Comparison of ENCODE assay signal across 20 cellular contexts in the genomic region with DNA sequence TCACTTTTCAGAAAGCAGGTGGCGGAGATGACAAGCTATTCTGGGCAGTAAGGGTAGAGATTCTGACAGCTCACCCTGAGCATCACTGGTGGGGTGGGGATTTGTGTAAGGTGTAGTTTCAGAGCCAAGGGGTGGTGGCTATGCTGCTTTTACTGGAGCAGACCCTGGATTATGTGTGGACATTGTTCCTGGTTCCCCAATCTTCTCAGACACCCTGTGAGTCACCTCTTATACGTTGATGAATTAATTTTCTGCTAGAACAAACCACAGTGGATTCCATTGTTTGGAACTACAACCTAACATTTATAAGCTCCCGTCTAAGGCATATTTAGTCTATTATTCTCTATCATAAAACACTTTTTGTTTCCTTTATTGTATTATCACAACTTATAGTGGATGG.
DNase-seq lines count a peak whose midpoint lies in the region; ATAC-seq, FAIRE-seq and TF ChIP-seq lines count a peak whose summit lies in the region.
"Had no signal": no experiment of that assay in that cellular context is flagged by ENCODE, and none has a peak within 500 bp of the region (broad histone marks: within the 10 kb centered on the region; RNA-seq: fewer than 3 reads in every experiment).

No MANE protein-coding gene starts in this region.

- H3K27me3 ChIP-seq in cardiac muscle cell (no peaks in the 10 kb centered on the region), heart left ventricle (no peaks in the 10 kb centered on the region), astrocyte (ENCODE audit: insufficient read depth, low read length) (no peaks in the 10 kb centered on the region), gastroesophageal sphincter (no peaks in the 10 kb centered on the region)

- TF ChIP-seq EP300 in gastroesophageal sphincter (IDR thresholded peaks at IDR 0.05): no peak

- H3K9me3 ChIP-seq in cardiac muscle cell (ENCODE audit: low read depth): no peaks in the 10 kb centered on the region
- H3K9me3 ChIP-seq in heart left ventricle: no peaks in the 10 kb centered on the region
- no peaks in the 10 kb centered on the region for H3K9me3 ChIP-seq in astrocyte (ENCODE audit: insufficient read depth, low read depth, low read length)
- H3K9me3 ChIP-seq in gastroesophageal sphincter: no peaks in the 10 kb centered on the region

- intact Hi-C loops in heart left ventricle (cut with DNase I): no loop called here

- peak; percentile 54 for FAIRE-seq in astrocyte (lab: Jason Lieb, UNC)
- FAIRE-seq: D721Med, GM19239 had no signal

- TF ChIP-seq CTCF in cardiac muscle cell (IDR thresholded peaks at IDR 0.05; ENCODE audit: low read depth, low read length) (no peak), heart left ventricle (IDR thresholded peaks at IDR 0.05) (no peak), astrocyte (IDR thresholded peaks at IDR 0.05; ENCODE audit: insufficient read depth, low read depth, low read length) (no peak), gastroesophageal sphincter (IDR thresholded peaks at IDR 0.05) (no peak)

- DNase-seq in cardiac muscle cell (ENCODE audit: low read depth in 1 of 2, low spot score in 1 of 2) (peak in 1 of 2 donors; percentile 14), heart left ventricle (no peak), astrocyte (ENCODE audit: low read depth) (peak; percentile 74), kidney tubule cell (ENCODE audit: low spot score) (peak; percentile 25), hepatic stellate cell (ENCODE audit: low spot score) (no peak)
- DNase-seq in activated CD4-positive, alpha-beta T cell treated with anti-CD3 and anti-CD28 coated beads, Interleukin-2, amount 50 U/mL, for 48 hours: no peak
- DNase-seq: 8988T, Karpas-422, NCI-H1105, NCI-H1436 treated with DMSO at 0.1 percent for 48 hours, NCI-H187 treated with DMSO at 0.1 percent for 48 hours, NCI-H2107, NCI-H446 treated with DMSO at 0.1 percent for 48 hours, NCI-H526, SHP77 had no signal

- H3K4me3 ChIP-seq in cardiac muscle cell (no peak overlapping the region), heart left ventricle (no peak overlapping the region), astrocyte (ENCODE audit: insufficient read depth, low read depth, low read length) (no peak overlapping the region), gastroesophageal sphincter (no peak overlapping the region)

- 82 to 83% (median 82%) methylated on average over 3 of the region's 3 CpGs for WGBS in heart left ventricle, 4 donors
- WGBS in gastroesophageal sphincter (ENCODE audit: low coverage in 1 of 2), 2 donors: 50 to 65% methylated on average over 2 to 3 of the region's 3 CpGs

- no peaks in the 10 kb centered on the region for H3K9me3 Mint-ChIP-seq in astrocyte (ENCODE audit: unreplicated experiment)

- H3K27ac Mint-ChIP-seq in astrocyte (ENCODE audit: unreplicated experiment): no peak overlapping the region

- ATAC-seq in heart left ventricle (no peak), gastroesophageal sphincter (no peak)

- H3K9ac ChIP-seq in astrocyte (ENCODE audit: low read length): no peak overlapping the region

- H3K4me2 ChIP-seq in astrocyte (ENCODE audit: low read length): no peak overlapping the region

- H3K36me3 Mint-ChIP-seq in astrocyte (ENCODE audit: low read depth, unreplicated experiment): no peaks in the 10 kb centered on the region

- H3K27me3 Mint-ChIP-seq in astrocyte (ENCODE audit: low read depth, unreplicated experiment): peaks cover 4% of the 10 kb centered on the region

- no peaks in the 10 kb centered on the region for H4K20me1 ChIP-seq in astrocyte (ENCODE audit: insufficient read depth, low read length)

- H3K4me1 ChIP-seq in cardiac muscle cell (ENCODE audit: low read depth) (peaks cover 22% of the 10 kb centered on the region), heart left ventricle (peaks cover 0 to 15% (median 0%) of the 10 kb centered on the region in 12 donors), astrocyte (ENCODE audit: insufficient read depth, low read length) (no peaks in the 10 kb centered on the region), gastroesophageal sphincter (no peaks in the 10 kb centered on the region)

- H3K79me2 ChIP-seq in astrocyte (ENCODE audit: insufficient read depth, low read length): no peaks in the 10 kb centered on the region

- H3K4me3 Mint-ChIP-seq in astrocyte (ENCODE audit: unreplicated experiment): no peak overlapping the region

- H3K27ac ChIP-seq in cardiac muscle cell: peak overlapping the region; percentile 43
- no peak overlapping the region for H3K27ac ChIP-seq in heart left ventricle
- no peak overlapping the region for H3K27ac ChIP-seq in astrocyte (ENCODE audit: low read depth, low read length)
- no peak overlapping the region for H3K27ac ChIP-seq in gastroesophageal sphincter
- H3K27ac ChIP-seq: HL-60, RWPE1 had no signal

- no peak for TF ChIP-seq POLR2A in heart left ventricle (IDR thresholded peaks at IDR 0.05)
- TF ChIP-seq POLR2A in gastroesophageal sphincter (IDR thresholded peaks at IDR 0.05): no peak

- H2AFZ ChIP-seq in astrocyte (ENCODE audit: low read depth, low read length): no peak overlapping the region

- H3K4me1 Mint-ChIP-seq in astrocyte (ENCODE audit: low read depth, unreplicated experiment): peaks cover 12% of the 10 kb centered on the region

- no peaks in the 10 kb centered on the region for H3K36me3 ChIP-seq in cardiac muscle cell
- H3K36me3 ChIP-seq in heart left ventricle: no peaks in the 10 kb centered on the region
- no peaks in the 10 kb centered on the region for H3K36me3 ChIP-seq in astrocyte (ENCODE audit: insufficient read depth, low read length)
- no peaks in the 10 kb centered on the region for H3K36me3 ChIP-seq in gastroesophageal sphincter

Comparison
In these comparisons a context has a peak if more than half of its experiments do, and no peak if none do; other contexts are left out.
1. DNase-seq: peak in astrocyte (single experiment) and kidney tubule cell (single experiment); none in heart left ventricle (0 of 5), activated CD4-positive, alpha-beta T cell treated with anti-CD3 and anti-CD28 coated beads, Interleukin-2, amount 50 U/mL, for 48 hours (0 of 2) and hepatic stellate cell (single experiment).